In the genomic region with DNA sequence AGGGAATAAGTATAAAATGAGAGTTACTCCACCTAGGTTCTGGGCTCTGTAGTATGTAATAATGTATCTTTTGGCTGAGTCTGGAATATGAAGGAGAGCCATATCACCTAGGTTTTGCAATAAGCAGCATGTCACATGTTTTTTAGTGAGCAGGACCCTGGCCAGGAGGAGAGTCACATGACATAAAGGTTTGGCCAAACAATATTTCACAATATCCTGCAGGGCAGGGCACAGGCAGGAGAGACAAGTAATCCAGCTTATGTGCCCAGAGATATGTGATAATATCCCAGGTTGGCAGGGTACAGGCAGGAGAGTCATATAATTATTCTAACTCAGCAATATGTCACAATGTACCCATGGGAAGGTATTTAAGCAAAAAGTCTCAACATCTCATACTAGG, we compare ENCODE assay signal across 7 cellular contexts.
"Had no signal": no experiment of that assay in that cellular context is flagged by ENCODE, and none has a peak within 500 bp of the region (broad histone marks: within the 10 kb centered on the region; RNA-seq: fewer than 3 reads in every experiment).

No MANE protein-coding gene starts in this region.

- DNase-seq: H9, HCEC 1CT, IMR-90 had no signal

- FAIRE-seq: H1, H54, HTR-8/SVneo had no signal

- H3K4me3 ChIP-seq: GM23338 had no signal
